11 cellular contexts compared by ENCODE assay signal in the genomic region with DNA sequence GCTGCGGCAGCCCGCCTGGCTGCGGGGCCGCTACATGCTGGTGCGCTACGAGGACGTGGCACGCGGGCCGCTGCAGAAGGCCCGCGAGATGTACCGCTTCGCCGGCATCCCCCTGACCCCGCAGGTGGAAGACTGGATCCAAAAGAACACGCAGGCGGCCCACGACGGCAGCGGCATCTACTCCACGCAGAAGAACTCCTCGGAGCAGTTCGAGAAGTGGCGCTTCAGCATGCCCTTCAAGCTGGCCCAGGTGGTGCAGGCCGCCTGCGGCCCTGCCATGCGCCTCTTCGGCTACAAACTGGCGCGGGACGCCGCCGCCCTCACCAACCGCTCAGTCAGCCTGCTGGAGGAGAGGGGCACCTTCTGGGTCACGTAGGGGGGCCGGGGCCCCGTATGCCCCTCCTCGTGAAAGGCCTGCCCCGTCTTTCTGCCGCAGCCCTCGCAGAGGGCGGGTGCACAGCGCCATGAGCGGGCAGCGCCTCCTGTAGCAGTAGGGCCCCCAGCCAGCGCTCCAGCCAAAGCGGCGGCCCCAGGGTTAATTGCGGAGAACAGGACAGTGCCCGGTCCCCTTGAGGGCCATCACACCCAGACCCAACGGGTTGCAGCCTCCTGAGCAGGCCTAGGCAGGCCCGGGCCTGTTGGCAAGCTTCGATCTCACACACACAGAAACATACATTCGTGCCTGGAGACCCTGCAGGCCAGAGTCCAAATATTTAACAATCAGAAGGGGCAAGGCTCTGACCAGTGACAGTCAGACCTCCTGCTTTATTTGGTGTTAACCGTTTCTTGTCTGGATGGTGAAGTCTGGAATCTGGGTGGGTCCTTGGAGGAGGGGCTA. TPM values are rescaled to one million over a fixed set of nuclear protein-coding genes. Genes with fewer than 3 reads are reported as not detected.
DNase-seq lines count a peak whose midpoint lies in the region; ATAC-seq and TF ChIP-seq lines count a peak whose summit lies in the region.
"Had no signal": no experiment of that assay in that cellular context is flagged by ENCODE, and none has a peak within 500 bp of the region (broad histone marks: within the 10 kb centered on the region; RNA-seq: fewer than 3 reads in every experiment).

No MANE protein-coding gene starts in this region.

- H3K27ac ChIP-seq in SK-N-SH (ENCODE audit: low read depth in 2 of 2, low read length in 1 of 2) (peak overlapping the region; percentile 81 to 94; a peak in 3 of 4 replicates), esophagus muscularis mucosa (replicated peaks in 1 of 4) (peak overlapping the region; percentile 90 to 94 (median 92)), osteoblast (ENCODE audit: low read depth, low read length) (peak overlapping the region; percentile 88), urinary bladder (ENCODE audit: low read depth) (peak overlapping the region; percentile 69)

- no peak for TF ChIP-seq RAD21 in SK-N-SH (IDR thresholded peaks at IDR 0.05; ENCODE audit: low read length)

- intact Hi-C loops in esophagus muscularis mucosa (cut with DNase I), result loop anchor here (2.0 kb wide), 1 partner anchor 44 kb away; a partner anchor contains a TSS

- H2AFZ ChIP-seq in SK-N-SH (ENCODE audit: low read depth) (no peak overlapping the region), osteoblast (ENCODE audit: low read length) (no peak overlapping the region)

- no peaks in the 10 kb centered on the region for H3K9me3 ChIP-seq in SK-N-SH
- no peaks in the 10 kb centered on the region for H3K9me3 ChIP-seq in esophagus muscularis mucosa
- no peaks in the 10 kb centered on the region for H3K9me3 ChIP-seq in osteoblast (ENCODE audit: low read depth, low read length)
- H3K9me3 ChIP-seq: ovary had no signal

- TF ChIP-seq CTCF in SK-N-SH (IDR thresholded peaks at IDR 0.05) (no peak), esophagus muscularis mucosa (IDR thresholded peaks at IDR 0.05) (no peak), osteoblast (IDR thresholded peaks at IDR 0.05; ENCODE audit: extremely low read depth, low read depth, low read length) (no peak)

- no peak overlapping the region for H3K4me2 ChIP-seq in SK-N-SH
- peak overlapping the region; percentile 70 for H3K4me2 ChIP-seq in osteoblast (ENCODE audit: insufficient read depth, low read length)

- 94% methylated on average over 19 of the region's 56 CpGs for WGBS in SK-N-SH (ENCODE audit: low lambda C conversion rate)
- 85% methylated on average over 29 of the region's 56 CpGs for WGBS in esophagus muscularis mucosa
- WGBS in urinary bladder, result 86% methylated on average over 56 of the region's 56 CpGs

- H3K9ac ChIP-seq in SK-N-SH, result no peak overlapping the region

- H4K20me1 ChIP-seq in SK-N-SH (ENCODE audit: insufficient read depth) (no peaks in the 10 kb centered on the region), osteoblast (ENCODE audit: insufficient read depth, low read length) (peaks cover 24% of the 10 kb centered on the region)

- no peaks in the 10 kb centered on the region for H3K9me2 ChIP-seq in SK-N-SH

- DNase-seq in SK-N-SH (peak; percentile 51), esophagus muscularis mucosa (ENCODE audit: extremely low spot score) (no peak), osteoblast (ENCODE audit: insufficient read length, low spot score, missing footprints) (peak; percentile 61), OCI-M1 (lab: John Stamatoyannopoulos, UW) (no peak), 8988T (no peak)
- no peak for DNase-seq in activated CD4-positive, alpha-beta T cell treated with anti-CD3 and anti-CD28 coated beads, Interleukin-2, amount 50 U/mL, for 1 hour
- DNase-seq: ACHN; activated CD8-positive, alpha-beta memory T cell treated with anti-CD3 and anti-CD28 coated beads, Interleukin-2, amount 10 ng/mL, durations not matched to agents 7 days and 5 days had no signal

- peaks cover 24% of the 10 kb centered on the region for H3K79me2 ChIP-seq in SK-N-SH (ENCODE audit: insufficient read depth)
- peaks cover 63% of the 10 kb centered on the region for H3K79me2 ChIP-seq in osteoblast (ENCODE audit: insufficient read depth, low read length)

- H3K4me3 ChIP-seq in SK-N-SH (ENCODE audit: low read depth in 2 of 2, low read length in 1 of 2) (no peak overlapping the region), esophagus muscularis mucosa (no peak overlapping the region), osteoblast (ENCODE audit: insufficient read depth, low read length) (no peak overlapping the region), urinary bladder (ENCODE audit: low read depth, low read length) (no peak overlapping the region)
- H3K4me3 ChIP-seq: ovary had no signal

- POLR2A ChIA-PET in SK-N-SH (lab: Yijun Ruan, JAX), result interaction anchor here (1.4 kb wide), 1 partner anchor 9 kb away, joined by 7 read pairs; no protein-coding TSS in a partner anchor

- peaks cover 3% of the 10 kb centered on the region for H3F3A ChIP-seq in SK-N-SH (replicated peaks; ENCODE audit: insufficient read depth)

- H3K27me3 ChIP-seq in SK-N-SH (ENCODE audit: insufficient read depth), result no peaks in the 10 kb centered on the region
- H3K27me3 ChIP-seq in esophagus muscularis mucosa, result no peaks in the 10 kb centered on the region
- no peaks in the 10 kb centered on the region for H3K27me3 ChIP-seq in osteoblast (ENCODE audit: insufficient read depth, low read length)
- H3K27me3 ChIP-seq: ovary had no signal

- no peak for ATAC-seq in SK-N-SH treated with all-trans-retinoic acid at 6 μM for 48 hours
- ATAC-seq: activated CD8-positive, alpha-beta memory T cell treated with anti-CD3 and anti-CD28 coated beads, Interleukin-2, amount 10 ng/mL, durations not matched to agents 7 days and 5 days had no signal

- peaks cover 0 to 11% of the 10 kb centered on the region in 2 experiments for H3K36me3 ChIP-seq in SK-N-SH (replicated peaks in 1 of 2; ENCODE audit: control insufficient read depth in 1 of 2, insufficient read depth in 2 of 2, low read length in 1 of 2)
- H3K36me3 ChIP-seq in esophagus muscularis mucosa, result peaks cover 14 to 51% (median 32%) of the 10 kb centered on the region in 4 donors
- peaks cover 41% of the 10 kb centered on the region for H3K36me3 ChIP-seq in osteoblast (ENCODE audit: insufficient read depth, low read length)
- H3K36me3 ChIP-seq in urinary bladder (ENCODE audit: insufficient read depth), result no peaks in the 10 kb centered on the region
- H3K36me3 ChIP-seq: ovary had no signal

- no peak for TF ChIP-seq EP300 in SK-N-SH (IDR thresholded peaks at IDR 0.05; ENCODE audit: borderline replicate concordance in 1 of 2, low read depth in 1 of 2, low read length in 1 of 2)
- no peak for TF ChIP-seq EP300 in esophagus muscularis mucosa (IDR thresholded peaks at IDR 0.05)

- H3K4me1 ChIP-seq in SK-N-SH (ENCODE audit: control insufficient read depth in 1 of 2, insufficient read depth in 2 of 2, low read depth in 1 of 2, low read length in 1 of 2) (peaks cover 13 to 39% of the 10 kb centered on the region in 2 experiments), esophagus muscularis mucosa (peaks cover 55 to 74% (median 66%) of the 10 kb centered on the region in 4 donors), osteoblast (ENCODE audit: insufficient read depth, low read length) (peaks cover 21% of the 10 kb centered on the region), urinary bladder (ENCODE audit: insufficient read depth) (no peaks in the 10 kb centered on the region)

- CTCF ChIA-PET in SK-N-SH (lab: Yijun Ruan, JAX), result interaction anchor here (1.0 to 2.4 kb wide), 4 partner anchors 40 to 112 kb away, joined by 3 to 6 read pairs (median 4); no protein-coding TSS in a partner anchor

- no peak for TF ChIP-seq POLR2A in esophagus muscularis mucosa (IDR thresholded peaks at IDR 0.05; ENCODE audit: low read depth)

TF ChIP-seq in SK-N-SH treated with all-trans-retinoic acid at 6 μM for 48 hours, 23 proteins besides CTCF, POLR2A, EP300 and RAD21:
- TF ChIP-seq, protein P1, sequence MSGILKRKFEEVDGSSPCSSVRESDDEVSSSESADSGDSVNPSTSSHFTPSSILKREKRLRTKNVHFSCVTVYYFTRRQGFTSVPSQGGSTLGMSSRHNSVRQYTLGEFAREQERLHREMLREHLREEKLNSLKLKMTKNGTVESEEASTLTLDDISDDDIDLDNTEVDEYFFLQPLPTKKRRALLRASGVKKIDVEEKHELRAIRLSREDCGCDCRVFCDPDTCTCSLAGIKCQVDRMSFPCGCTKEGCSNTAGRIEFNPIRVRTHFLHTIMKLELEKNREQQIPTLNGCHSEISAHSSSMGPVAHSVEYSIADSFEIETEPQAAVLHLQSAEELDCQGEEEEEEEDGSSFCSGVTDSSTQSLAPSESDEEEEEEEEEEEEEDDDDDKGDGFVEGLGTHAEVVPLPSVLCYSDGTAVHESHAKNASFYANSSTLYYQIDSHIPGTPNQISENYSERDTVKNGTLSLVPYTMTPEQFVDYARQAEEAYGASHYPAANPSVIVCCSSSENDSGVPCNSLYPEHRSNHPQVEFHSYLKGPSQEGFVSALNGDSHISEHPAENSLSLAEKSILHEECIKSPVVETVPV (CRISPR knock-in tag; IDR thresholded peaks at IDR 0.05), result no peak
- TF ChIP-seq ZNF70 (CRISPR knock-in tag; IDR thresholded peaks at IDR 0.05), result no peak
- TF ChIP-seq ISL1 (CRISPR knock-in tag; IDR thresholded peaks at IDR 0.05), result no peak
- TF ChIP-seq BACH2 (CRISPR knock-in tag; IDR thresholded peaks at IDR 0.05; ENCODE audit: borderline replicate concordance), result no peak
- TF ChIP-seq, protein P2, sequence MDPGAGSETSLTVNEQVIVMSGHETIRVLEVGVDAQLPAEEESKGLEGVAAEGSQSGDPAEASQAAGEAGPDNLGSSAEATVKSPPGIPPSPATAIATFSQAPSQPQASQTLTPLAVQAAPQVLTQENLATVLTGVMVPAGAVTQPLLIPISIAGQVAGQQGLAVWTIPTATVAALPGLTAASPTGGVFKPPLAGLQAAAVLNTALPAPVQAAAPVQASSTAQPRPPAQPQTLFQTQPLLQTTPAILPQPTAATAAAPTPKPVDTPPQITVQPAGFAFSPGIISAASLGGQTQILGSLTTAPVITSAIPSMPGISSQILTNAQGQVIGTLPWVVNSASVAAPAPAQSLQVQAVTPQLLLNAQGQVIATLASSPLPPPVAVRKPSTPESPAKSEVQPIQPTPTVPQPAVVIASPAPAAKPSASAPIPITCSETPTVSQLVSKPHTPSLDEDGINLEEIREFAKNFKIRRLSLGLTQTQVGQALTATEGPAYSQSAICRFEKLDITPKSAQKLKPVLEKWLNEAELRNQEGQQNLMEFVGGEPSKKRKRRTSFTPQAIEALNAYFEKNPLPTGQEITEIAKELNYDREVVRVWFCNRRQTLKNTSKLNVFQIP (CRISPR knock-in tag; IDR thresholded peaks at IDR 0.05; ENCODE audit: borderline replicate concordance, low read depth), result no peak
- TF ChIP-seq PPARA (CRISPR knock-in tag; IDR thresholded peaks at IDR 0.05; ENCODE audit: borderline replicate concordance), result no peak
- no peak for TF ChIP-seq GLIS3 (CRISPR knock-in tag; IDR thresholded peaks at IDR 0.05)
- no peak for TF ChIP-seq ZNF565 (CRISPR knock-in tag; conservative IDR thresholded peaks at IDR 0.05; ENCODE audit: low read depth)

RNA-seq across cellular contexts. Expression of a gene that starts 44.1 kb away (rescaled TPM):
- polyA plus RNA-seq in SK-N-SH (2012; rRNA removed) (6.0 and 6.1 TPM in 2 replicates), urinary bladder (17.1 TPM)
- 4.1 and 5.6 TPM in 2 replicates for polyA plus RNA-seq in SK-N-SH (2012; cell fraction: cytosol; rRNA removed)
- 5.7 and 6.8 TPM in 2 replicates for polyA plus RNA-seq in SK-N-SH (2012; cell fraction: nucleus; rRNA removed)
- total RNA-seq in esophagus muscularis mucosa (10 to 100 TPM; 24.1 to 43.0 (median 38.7) TPM), osteoblast (39.5 and 43.1 TPM in 2 replicates), urinary bladder (15.9 TPM)

Comparison
In these comparisons a context has a peak if more than half of its experiments do, and no peak if none do; other contexts are left out.
1. DNase-seq: peak in SK-N-SH (single experiment) and osteoblast (single experiment); none in esophagus muscularis mucosa (single experiment), OCI-M1 (single experiment), activated CD4-positive, alpha-beta T cell treated with anti-CD3 and anti-CD28 coated beads, Interleukin-2, amount 50 U/mL, for 1 hour (single experiment) and 8988T (single experiment).
2. Peak in every context shown above with its lines, with median percentiles within 50 percentile points of each other: H3K27ac ChIP-seq.